In the genomic region with DNA sequence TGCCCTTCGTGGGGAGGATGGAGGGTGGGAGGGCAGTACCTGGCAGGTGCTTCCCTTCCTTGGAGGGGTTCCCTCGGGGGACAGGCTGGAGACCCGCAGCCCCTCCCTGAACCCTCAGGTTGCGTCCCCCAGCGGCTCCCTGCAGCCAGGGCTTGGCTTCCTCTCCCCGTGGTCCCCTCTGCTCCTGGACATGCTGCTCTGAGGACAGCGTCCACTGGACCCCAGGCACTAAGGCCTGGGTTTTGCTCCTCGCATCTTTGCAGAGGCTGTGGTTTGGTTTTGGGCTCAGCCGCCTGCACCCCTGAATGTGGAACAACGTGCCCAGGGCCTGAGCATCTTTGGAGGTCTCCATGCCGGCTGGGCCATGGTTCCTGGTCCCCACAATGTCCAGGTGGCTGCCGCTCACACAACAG, we compare ENCODE assay signal across 19 cellular contexts.
DNase-seq lines count a peak whose midpoint lies in the region; ATAC-seq, FAIRE-seq and TF ChIP-seq lines count a peak whose summit lies in the region.
"Had no signal": no experiment of that assay in that cellular context is flagged by ENCODE, and none has a peak within 500 bp of the region (broad histone marks: within the 10 kb centered on the region; RNA-seq: fewer than 3 reads in every experiment).

No MANE protein-coding gene starts in this region.

- no peaks in the 10 kb centered on the region for H3K27me3 ChIP-seq in neural progenitor cell
- no peaks in the 10 kb centered on the region for H3K27me3 ChIP-seq in naive thymus-derived CD4-positive, alpha-beta T cell (ENCODE audit: control insufficient read depth in 2 of 2, insufficient read depth in 2 of 2, low read length in 2 of 2)

- H3F3A ChIP-seq in neural progenitor cell (ENCODE audit: low read depth), result no peaks in the 10 kb centered on the region

- POLR2A ChIA-PET in naive thymus-derived CD4-positive, alpha-beta T cell (lab: Charles Lee), result no interaction called here

- H3K27me3 Mint-ChIP-seq in neural progenitor cell (ENCODE audit: insufficient read depth, low read depth), result peaks cover 3% of the 10 kb centered on the region
- H3K27me3 Mint-ChIP-seq in naive thymus-derived CD4-positive, alpha-beta T cell, result no peaks in the 10 kb centered on the region
- H3K27me3 Mint-ChIP-seq: CD4-positive, alpha-beta T cell had no signal

- no peak for TF ChIP-seq POLR2A in GM12891 (IDR thresholded peaks at IDR 0.05; ENCODE audit: low read depth, low read length)

- intact Hi-C loops in naive thymus-derived CD4-positive, alpha-beta T cell (cut with micrococcal nuclease), result loop anchor here in 1 of 2 donors (10.0 kb wide), 1 partner anchor 399 kb away; no protein-coding TSS in a partner anchor

- no peak overlapping the region for H3K4me3 ChIP-seq in neural progenitor cell
- no peak overlapping the region for H3K4me3 ChIP-seq in naive thymus-derived CD4-positive, alpha-beta T cell (ENCODE audit: low read length)
- H3K4me3 ChIP-seq: A549, GM12878 had no signal

- no peaks in the 10 kb centered on the region for H3K9me3 ChIP-seq in neural progenitor cell (ENCODE audit: low read depth)
- peaks cover 0 to 57% (median 0%) of the 10 kb centered on the region in 3 experiments for H3K9me3 ChIP-seq in naive thymus-derived CD4-positive, alpha-beta T cell (ENCODE audit: control insufficient read depth in 2 of 3, low read length in 3 of 3)

- H4K20me1 ChIP-seq in neural progenitor cell (ENCODE audit: low read depth), result no peaks in the 10 kb centered on the region

- H3K27ac Mint-ChIP-seq in neural progenitor cell, result peak overlapping the region; percentile 50
- H3K27ac Mint-ChIP-seq in naive thymus-derived CD4-positive, alpha-beta T cell, result no peak overlapping the region
- H3K27ac Mint-ChIP-seq: CD4-positive, alpha-beta T cell; H9 had no signal

- H3K36me3 Mint-ChIP-seq in neural progenitor cell, result no peaks in the 10 kb centered on the region
- peaks cover 5 to 35% (median 30%) of the 10 kb centered on the region in 5 donors for H3K36me3 Mint-ChIP-seq in naive thymus-derived CD4-positive, alpha-beta T cell

- no peaks in the 10 kb centered on the region for H3K4me1 ChIP-seq in neural progenitor cell
- peaks cover 15% of the 10 kb centered on the region in 2 donors for H3K4me1 ChIP-seq in naive thymus-derived CD4-positive, alpha-beta T cell (ENCODE audit: control insufficient read depth in 2 of 2, insufficient read depth in 2 of 2, low read length in 2 of 2)

- TF ChIP-seq CTCF in neural progenitor cell (IDR thresholded peaks at IDR 0.05), result no peak

- H2AFZ ChIP-seq in neural progenitor cell (replicated peaks), result no peak overlapping the region

- H3K79me2 ChIP-seq in neural progenitor cell (ENCODE audit: low read depth), result no peaks in the 10 kb centered on the region

- no peak overlapping the region for H3K9ac ChIP-seq in neural progenitor cell

- no peak overlapping the region for H3K27ac ChIP-seq in neural progenitor cell
- no peak overlapping the region for H3K27ac ChIP-seq in naive thymus-derived CD4-positive, alpha-beta T cell (ENCODE audit: low read depth, low read length)
- H3K27ac ChIP-seq: 22Rv1, A549, C4-2B had no signal

- H3K4me3 Mint-ChIP-seq in neural progenitor cell, result no peak overlapping the region
- H3K4me3 Mint-ChIP-seq in naive thymus-derived CD4-positive, alpha-beta T cell, result no peak overlapping the region
- H3K4me3 Mint-ChIP-seq: CD4-positive, alpha-beta T cell; H9 had no signal

- DNase-seq in activated CD8-positive, alpha-beta memory T cell treated with anti-CD3 and anti-CD28 coated beads for 24 hours, result peak; percentile 45
- no peak for DNase-seq in activated CD8-positive, alpha-beta memory T cell treated with anti-CD3 and anti-CD28 coated beads, Interleukin-2, amount 50 U/mL, for 48 hours
- DNase-seq in D341Med (ENCODE audit: low spot score) (peak; percentile 25), neural progenitor cell (ENCODE audit: low spot score) (no peak), GM12891 (ENCODE audit: insufficient read length, low spot score) (no peak)
- DNase-seq in stimulated activated CD8-positive, alpha-beta memory T cell treated with anti-CD3 and anti-CD28 coated beads, Interleukin-4, amount 100 ng/mL, for 48 hours, result peak; percentile 9
- DNase-seq in naive thymus-derived CD4-positive, alpha-beta T cell, result no peak
- DNase-seq: AML-193; CD4-positive, alpha-beta T cell; DMS79 treated with DMSO at 0.1 percent for 48 hours; GF-D8; H9 had no signal

- H3K4me2 ChIP-seq in neural progenitor cell, result no peak overlapping the region
- H3K4me2 ChIP-seq: A549 had no signal

- ATAC-seq in naive thymus-derived CD4-positive, alpha-beta T cell, result no peak
- ATAC-seq: A549, GM12878 had no signal

- peaks cover 9% of the 10 kb centered on the region for H3K4me1 Mint-ChIP-seq in neural progenitor cell
- H3K4me1 Mint-ChIP-seq in naive thymus-derived CD4-positive, alpha-beta T cell, result peaks cover 14 to 27% (median 20%) of the 10 kb centered on the region in 7 donors

- FAIRE-seq in GM12891 (lab: Jason Lieb, UNC), result no peak
- FAIRE-seq: A549, GM12878, GM19239, H1, HTR-8/SVneo had no signal

- H3K9me3 Mint-ChIP-seq in neural progenitor cell, result peaks cover 17% of the 10 kb centered on the region
- H3K9me3 Mint-ChIP-seq in naive thymus-derived CD4-positive, alpha-beta T cell, result peaks cover 0 to 73% (median 29%) of the 10 kb centered on the region in 11 donors

- CTCF ChIA-PET in naive thymus-derived CD4-positive, alpha-beta T cell (lab: Charles Lee), result no interaction called here

- H3K36me3 ChIP-seq in neural progenitor cell, result no peaks in the 10 kb centered on the region
- H3K36me3 ChIP-seq in naive thymus-derived CD4-positive, alpha-beta T cell (ENCODE audit: control insufficient read depth in 2 of 3, insufficient read depth in 3 of 3, low read length in 3 of 3), result no peaks in the 10 kb centered on the region

TF ChIP-seq in GM12891, 5 proteins besides CTCF, POLR2A, EP300 and RAD21:
- TF ChIP-seq POU2F2 (IDR thresholded peaks at IDR 0.05; ENCODE audit: low read depth, low read length) (no peak), SPI1 (IDR thresholded peaks at IDR 0.05; ENCODE audit: low read depth, low read length) (no peak), TAF1 (IDR thresholded peaks at IDR 0.05; ENCODE audit: low read depth, low read length) (no peak), PAX5 (IDR thresholded peaks at IDR 0.05; ENCODE audit: insufficient read depth, low read length, severe bottlenecking) (no peak), POLR2AphosphoS5 (IDR thresholded peaks at IDR 0.05; ENCODE audit: low read depth, low read length) (no peak)

Comparison
In these comparisons a context has a peak if more than half of its experiments do, and no peak if none do; other contexts are left out.
1. DNase-seq: peak in activated CD8-positive, alpha-beta memory T cell treated with anti-CD3 and anti-CD28 coated beads for 24 hours (single experiment), D341Med (single experiment) and stimulated activated CD8-positive, alpha-beta memory T cell treated with anti-CD3 and anti-CD28 coated beads, Interleukin-4, amount 100 ng/mL, for 48 hours (single experiment); none in activated CD8-positive, alpha-beta memory T cell treated with anti-CD3 and anti-CD28 coated beads, Interleukin-2, amount 50 U/mL, for 48 hours (single experiment), neural progenitor cell (single experiment), naive thymus-derived CD4-positive, alpha-beta T cell (0 of 9) and GM12891 (single experiment).